Comparison of ENCODE assay signal across 17 cellular contexts in the genomic region with DNA sequence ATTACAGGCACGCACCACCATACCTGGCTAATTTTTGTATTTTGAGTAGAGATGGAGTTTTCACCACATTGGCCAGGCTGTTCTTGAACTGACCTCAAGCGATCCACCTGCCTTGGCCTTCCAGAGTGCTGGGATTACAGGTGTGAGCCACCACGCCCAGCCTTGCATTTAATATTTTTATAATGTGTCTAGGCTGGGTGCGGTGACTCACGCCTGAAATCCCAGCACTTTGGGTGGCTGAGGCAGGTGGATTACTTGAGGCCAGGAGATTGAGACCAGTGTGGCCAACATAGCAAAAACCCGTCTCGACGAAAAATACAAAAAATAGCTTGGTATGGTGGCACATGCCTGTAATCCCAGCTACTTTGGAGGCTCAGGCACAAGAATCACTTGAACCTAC. TPM values are rescaled to one million over a fixed set of nuclear protein-coding genes. Genes with fewer than 3 reads are reported as not detected.
DNase-seq lines count a peak whose midpoint lies in the region; ATAC-seq and TF ChIP-seq lines count a peak whose summit lies in the region.
"Had no signal": no experiment of that assay in that cellular context is flagged by ENCODE, and none has a peak within 500 bp of the region (broad histone marks: within the 10 kb centered on the region; RNA-seq: fewer than 3 reads in every experiment).

No MANE protein-coding gene starts in this region.

- no peak overlapping the region for H4K8ac ChIP-seq in trophoblast cell (ENCODE audit: low read depth, low read length)

- no peak for ATAC-seq in natural killer cell treated with Interleukin-12 subunit alpha and Interleukin-12 subunit beta and Interleukin-15 and Interleukin-18, amount 100 ng/mL, for 72 hours
- no peak for ATAC-seq in natural killer cell
- no peak for ATAC-seq in RWPE2 (ENCODE audit: low read depth)
- ATAC-seq in upper lobe of right lung = no peak
- ATAC-seq in GM18519 (IDR thresholded peaks at IDR 0.05; ENCODE audit: low FRiP score, unreplicated experiment) = no peak
- ATAC-seq: left cardiac atrium had no signal

- no peak overlapping the region for H2BK12ac ChIP-seq in trophoblast cell (ENCODE audit: low read length)

- peaks cover 40% of the 10 kb centered on the region for H4K20me1 ChIP-seq in Karpas-422 (ENCODE audit: insufficient read depth, low read depth, low read length)

- no peaks in the 10 kb centered on the region for H3K27me3 Mint-ChIP-seq in natural killer cell treated with Interleukin-12 subunit alpha and Interleukin-12 subunit beta and Interleukin-15 and Interleukin-18, amount 100 ng/mL, for 72 hours
- H3K27me3 Mint-ChIP-seq in natural killer cell (ENCODE audit: low read depth in 2 of 2) = no peaks in the 10 kb centered on the region

- peaks cover 16% of the 10 kb centered on the region for H3K4me1 ChIP-seq in RWPE2 (ENCODE audit: insufficient read depth, poor library complexity, severe bottlenecking)
- peaks cover 3 to 10% of the 10 kb centered on the region in 2 experiments for H3K4me1 ChIP-seq in trophoblast cell (ENCODE audit: control insufficient read depth in 1 of 2, insufficient read depth in 2 of 2, low read length in 2 of 2)
- peaks cover 15% of the 10 kb centered on the region for H3K4me1 ChIP-seq in upper lobe of right lung
- H3K4me1 ChIP-seq in Karpas-422 (ENCODE audit: low read length) = peaks cover 26% of the 10 kb centered on the region

- H2AFZ ChIP-seq in trophoblast cell (ENCODE audit: insufficient read depth, low read length, poor library complexity) (no peak overlapping the region), Karpas-422 (ENCODE audit: low read length) (no peak overlapping the region)

- H3K9ac ChIP-seq in trophoblast cell (ENCODE audit: low read length) = no peak overlapping the region
- H3K9ac ChIP-seq in Karpas-422 (ENCODE audit: low read length) = no peak overlapping the region

- H3K27me3 ChIP-seq in RWPE2 (ENCODE audit: insufficient read depth, poor library complexity, severe bottlenecking) = no peaks in the 10 kb centered on the region
- no peaks in the 10 kb centered on the region for H3K27me3 ChIP-seq in trophoblast cell (ENCODE audit: insufficient read depth, low read length)
- H3K27me3 ChIP-seq in upper lobe of right lung = no peaks in the 10 kb centered on the region
- H3K27me3 ChIP-seq in Karpas-422 (ENCODE audit: low read length) = no peaks in the 10 kb centered on the region

- H4K12ac ChIP-seq in trophoblast cell (ENCODE audit: low read depth, low read length) = no peak overlapping the region

- H2AK5ac ChIP-seq in trophoblast cell (ENCODE audit: low read length) = no peak overlapping the region

- H3K27ac ChIP-seq in RWPE2 (ENCODE audit: poor library complexity, severe bottlenecking) (peak overlapping the region; percentile 82), trophoblast cell (ENCODE audit: low read depth, low read length) (no peak overlapping the region), upper lobe of right lung (no peak overlapping the region), Karpas-422 (ENCODE audit: low read length) (no peak overlapping the region)

- no peak overlapping the region for H3K4ac ChIP-seq in trophoblast cell (ENCODE audit: low read depth, low read length)

- DNase-seq in natural killer cell treated with Interleukin-12 subunit alpha and Interleukin-12 subunit beta and Interleukin-15 and Interleukin-18, amount 100 ng/mL, for 72 hours (ENCODE audit: low spot score) = no peak
- DNase-seq in natural killer cell = no peak
- DNase-seq in RWPE2 (ENCODE audit: low spot score) = no peak
- peak; percentile 26 for DNase-seq in epithelial cell of esophagus (ENCODE audit: low read depth)
- no peak for DNase-seq in trophoblast cell
- no peak for DNase-seq in upper lobe of right lung
- DNase-seq in Karpas-422 = no peak
- DNase-seq: activated CD4-positive, alpha-beta T cell treated with anti-CD3 and anti-CD28 coated beads for 48 hours; activated effector memory CD4-positive, alpha-beta T cell treated with anti-CD3 and anti-CD28 coated beads, Interleukin-2, amount 50 U/mL, for 16 hours; hippocampal formation; KBM-7; left cardiac atrium; NCI-H1436 treated with DMSO at 0.1 percent for 48 hours; NCI-H226; posterior cingulate gyrus; SHP77 had no signal

- H3K79me2 ChIP-seq in trophoblast cell (ENCODE audit: control insufficient read depth, insufficient read depth, low read length, poor library complexity) = peaks cover 8% of the 10 kb centered on the region
- peaks cover 39% of the 10 kb centered on the region for H3K79me2 ChIP-seq in Karpas-422 (ENCODE audit: low read length)

- H3K79me1 ChIP-seq in trophoblast cell (ENCODE audit: low read length) = peaks cover 15% of the 10 kb centered on the region

- H3K14ac ChIP-seq in trophoblast cell (ENCODE audit: low read length) = no peak overlapping the region

- peak overlapping the region in 1 of 2 donors; percentile 94 for H3K27ac Mint-ChIP-seq in natural killer cell treated with Interleukin-12 subunit alpha and Interleukin-12 subunit beta and Interleukin-15 and Interleukin-18, amount 100 ng/mL, for 72 hours
- H3K27ac Mint-ChIP-seq in natural killer cell = peak overlapping the region in 1 of 2 donors; percentile 92

- H3K9me3 ChIP-seq in RWPE2 (ENCODE audit: severe bottlenecking) = no peaks in the 10 kb centered on the region
- no peaks in the 10 kb centered on the region for H3K9me3 ChIP-seq in trophoblast cell (ENCODE audit: insufficient read depth, low read depth, low read length)
- no peaks in the 10 kb centered on the region for H3K9me3 ChIP-seq in upper lobe of right lung
- no peaks in the 10 kb centered on the region for H3K9me3 ChIP-seq in Karpas-422 (ENCODE audit: low read length)

- TF ChIP-seq CTCF in natural killer cell (IDR thresholded peaks at IDR 0.05) (no peak), RWPE2 (IDR thresholded peaks at IDR 0.05; ENCODE audit: poor library complexity, severe bottlenecking) (no peak), epithelial cell of esophagus (IDR thresholded peaks at IDR 0.05; ENCODE audit: insufficient read depth, low read depth, low read length, missing control alignments) (no peak), upper lobe of right lung (IDR thresholded peaks at IDR 0.05) (no peak)

- no peaks in the 10 kb centered on the region for H3K9me2 ChIP-seq in Karpas-422 (replicated peaks; ENCODE audit: insufficient read depth, low read length)

- H3K36me3 Mint-ChIP-seq in natural killer cell treated with Interleukin-12 subunit alpha and Interleukin-12 subunit beta and Interleukin-15 and Interleukin-18, amount 100 ng/mL, for 72 hours = peaks cover 55% of the 10 kb centered on the region
- H3K36me3 Mint-ChIP-seq in natural killer cell = peaks cover 28% of the 10 kb centered on the region

- peak overlapping the region; percentile 91 for H3K4me3 Mint-ChIP-seq in natural killer cell treated with Interleukin-12 subunit alpha and Interleukin-12 subunit beta and Interleukin-15 and Interleukin-18, amount 100 ng/mL, for 72 hours
- H3K4me3 Mint-ChIP-seq in natural killer cell = no peak overlapping the region

- H2BK120ac ChIP-seq in trophoblast cell (ENCODE audit: insufficient read depth, low read length, poor library complexity) = no peak overlapping the region

- no peak overlapping the region for H3K23ac ChIP-seq in trophoblast cell (ENCODE audit: low read length)

- no peak overlapping the region for H3K4me2 ChIP-seq in trophoblast cell (ENCODE audit: low read length)
- H3K4me2 ChIP-seq in Karpas-422 (ENCODE audit: low read depth, low read length, poor library complexity, severe bottlenecking) = no peak overlapping the region

- no peak overlapping the region for H2BK5ac ChIP-seq in trophoblast cell (ENCODE audit: low read depth, low read length, poor library complexity)

- H3K9me3 Mint-ChIP-seq in natural killer cell treated with Interleukin-12 subunit alpha and Interleukin-12 subunit beta and Interleukin-15 and Interleukin-18, amount 100 ng/mL, for 72 hours = no peaks in the 10 kb centered on the region
- no peaks in the 10 kb centered on the region for H3K9me3 Mint-ChIP-seq in natural killer cell

- H3K4me1 Mint-ChIP-seq in natural killer cell treated with Interleukin-12 subunit alpha and Interleukin-12 subunit beta and Interleukin-15 and Interleukin-18, amount 100 ng/mL, for 72 hours (ENCODE audit: low read depth in 2 of 2) = peaks cover 56 to 58% of the 10 kb centered on the region in 2 donors
- H3K4me1 Mint-ChIP-seq in natural killer cell = peaks cover 56 to 67% of the 10 kb centered on the region in 2 donors

- WGBS in trophoblast cell (ENCODE audit: extremely low coverage, insufficient coverage, insufficient read length) = no CpG with 5 or more reads among the region's 8 CpGs

- no peak overlapping the region for H4K91ac ChIP-seq in trophoblast cell (ENCODE audit: low read depth, low read length)

- intact Hi-C loops in natural killer cell (cut with micrococcal nuclease) (no loop called here), upper lobe of right lung (cut with DNase I) (no loop called here)

- H3K36me3 ChIP-seq in RWPE2 (ENCODE audit: low read depth) = peaks cover 77% of the 10 kb centered on the region
- H3K36me3 ChIP-seq in trophoblast cell (ENCODE audit: control insufficient read depth in 1 of 2, insufficient read depth in 2 of 2, low read length in 2 of 2) = peaks cover 17 to 41% of the 10 kb centered on the region in 2 experiments
- H3K36me3 ChIP-seq in upper lobe of right lung = peaks cover 63% of the 10 kb centered on the region
- peaks cover 55% of the 10 kb centered on the region for H3K36me3 ChIP-seq in Karpas-422 (ENCODE audit: insufficient read depth, low read length)

- H3K4me3 ChIP-seq in RWPE2 (ENCODE audit: severe bottlenecking) (no peak overlapping the region), epithelial cell of esophagus (ENCODE audit: low read length) (no peak overlapping the region), trophoblast cell (ENCODE audit: low read depth, low read length) (no peak overlapping the region), upper lobe of right lung (no peak overlapping the region), Karpas-422 (ENCODE audit: low read length) (no peak overlapping the region)

- no peak overlapping the region for H3K18ac ChIP-seq in trophoblast cell (ENCODE audit: low read length)

RNA-seq across cellular contexts. Expression of a gene that starts 3.2 kb away (rescaled TPM):
- total RNA-seq in natural killer cell treated with Interleukin-12 subunit alpha and Interleukin-12 subunit beta and Interleukin-15 and Interleukin-18, amount 100 ng/mL, for 72 hours = 1,000 to 10,000 TPM; 1,675 to 1,724 TPM
- 1,000 to 10,000 TPM; 1,429 to 1,793 (median 1,744) TPM for total RNA-seq in natural killer cell
- polyA plus RNA-seq in trophoblast cell (2013) = 7,266 and 7,276 TPM in 2 replicates
- total RNA-seq in upper lobe of right lung = 1,932 TPM
- total RNA-seq in Karpas-422 (2014; rRNA removed; shearing (Covaris generic); ENCODE audit: low replicate concordance) = 5,590 and 7,287 TPM in 2 replicates
